In genomic region chr1:24463756-24464377, GRCh38 we compare ENCODE assay signal across 13 cellular contexts. TPM values are rescaled to one million over a fixed set of nuclear protein-coding genes. Genes with fewer than 3 reads are reported as not detected.
DNase-seq lines count a peak whose midpoint lies in the region; ATAC-seq and TF ChIP-seq lines count a peak whose summit lies in the region.
"Had no signal": no experiment of that assay in that cellular context is flagged by ENCODE, and none has a peak within 500 bp of the region (broad histone marks: within the 10 kb centered on the region; RNA-seq: fewer than 3 reads in every experiment).

No MANE protein-coding gene starts in this region.

- H3K18ac ChIP-seq in IMR-90 (ENCODE audit: low read depth, low read length) = no peak overlapping the region

- peak overlapping the region; percentile 30 for H2AK9ac ChIP-seq in IMR-90 (replicated peaks; ENCODE audit: low read depth, low read length, poor library complexity)

- intact Hi-C loops in CD8-positive, alpha-beta T cell (cut with DNase I, micrococcal nuclease) = loop anchor here (5.0 kb wide), 2 partner anchors 38 to 872 kb away; partner anchors contain the start of gene RCAN3 (in 1 of the 2)
- intact Hi-C loops in IMR-90 (cut with micrococcal nuclease) = no loop called here

- H2BK120ac ChIP-seq in IMR-90 (ENCODE audit: low read depth, low read length) = no peak overlapping the region

- H3K27ac Mint-ChIP-seq in CD8-positive, alpha-beta T cell = peak overlapping the region; percentile 89
- H3K27ac Mint-ChIP-seq in T-helper 17 cell = peak overlapping the region; percentile 80

- no peak overlapping the region for H3K4ac ChIP-seq in IMR-90 (ENCODE audit: low read depth, low read length)

- H3K9me3 ChIP-seq in CD8-positive, alpha-beta T cell (ENCODE audit: low read length) = no peaks in the 10 kb centered on the region
- no peaks in the 10 kb centered on the region; the same call in 1 of the 2 replicates for H3K9me3 ChIP-seq in IMR-90 (ENCODE audit: control insufficient read depth, insufficient read depth, low read length)
- H3K9me3 ChIP-seq in T-helper 17 cell (ENCODE audit: control insufficient read depth, low read length, poor library complexity, severe bottlenecking) = no peaks in the 10 kb centered on the region
- H3K9me3 ChIP-seq in iPS-18c (ENCODE audit: control insufficient read depth, insufficient read depth, low read length) = no peaks in the 10 kb centered on the region
- H3K9me3 ChIP-seq in MG63 = no peaks in the 10 kb centered on the region
- H3K9me3 ChIP-seq: gastrocnemius medialis had no signal

- H4K91ac ChIP-seq in IMR-90 (ENCODE audit: insufficient read depth, low read depth, low read length) = no peak overlapping the region

- BruUV-seq in IMR-90 (replicated peaks; lab: Mats Ljungman, UMichigan) = no TSS peak

- in situ Hi-C loops in IMR-90 (cut with MboI; ENCODE audit: low sequenced_read_pairs) = no loop called here

- ATAC-seq in CD8-positive, alpha-beta T cell = no peak
- peak; percentile 40; the same call in 1 of the 2 replicates for ATAC-seq in IMR-90 (ENCODE audit: low read depth)
- no peak for ATAC-seq in T-helper 17 cell
- ATAC-seq in GM18867 (IDR thresholded peaks at IDR 0.05; ENCODE audit: unreplicated experiment) = no peak
- no peak for ATAC-seq in GM21825 (IDR thresholded peaks at IDR 0.05; ENCODE audit: unreplicated experiment)
- ATAC-seq: gastrocnemius medialis had no signal

- no peak overlapping the region for H3K27ac ChIP-seq in CD8-positive, alpha-beta T cell (ENCODE audit: low read depth, low read length)
- H3K27ac ChIP-seq in IMR-90 (ENCODE audit: insufficient read depth, low read length) = no peak overlapping the region
- H3K27ac ChIP-seq: gastrocnemius medialis had no signal

- H3K9me3 Mint-ChIP-seq in CD8-positive, alpha-beta T cell = no peaks in the 10 kb centered on the region

- dilution Hi-C loops in IMR-90 (cut with HindIII; ENCODE audit: low sequenced_read_pairs, unreplicated experiment) = no loop called here

- no peak overlapping the region for H3K4me3 ChIP-seq in CD8-positive, alpha-beta T cell (ENCODE audit: low read depth, low read length)
- H3K4me3 ChIP-seq in IMR-90 (ENCODE audit: insufficient read depth, low read depth, low read length) (no peak overlapping the region), iPS-18c (ENCODE audit: insufficient read depth, low read depth, low read length) (peak overlapping the region; percentile 29; the same call in 1 of the 2 replicates), MG63 (no peak overlapping the region)
- H3K4me3 ChIP-seq: gastrocnemius medialis, lung had no signal

- H3K9me1 ChIP-seq in IMR-90 (ENCODE audit: insufficient read depth, low read length) = peaks cover 20% of the 10 kb centered on the region

- no peak overlapping the region for H4K5ac ChIP-seq in IMR-90 (ENCODE audit: low read depth, low read length)

- CTCF ChIA-PET in CD8-positive, alpha-beta T cell (lab: Charles Lee) = interaction anchor here (0.6 to 2.5 kb wide), 8 partner anchors 10 to 123 kb away, joined by 3 to 7 read pairs (median 3); partner anchors contain the start of gene NIPAL3
- CTCF ChIA-PET in IMR-90 (lab: Yijun Ruan, JAX) = interaction anchor here (0.9 to 1.1 kb wide), 2 partner anchors 10 to 313 kb away, joined by 4 read pairs; no protein-coding TSS in a partner anchor

- H2BK15ac ChIP-seq in IMR-90 (ENCODE audit: low read depth, low read length) = no peak overlapping the region

- H2BK20ac ChIP-seq in IMR-90 (ENCODE audit: low read depth, low read length) = no peak overlapping the region; the same call in 1 of the 2 replicates

- peak overlapping the region; percentile 8 for H2AFZ ChIP-seq in IMR-90 (replicated peaks; ENCODE audit: low read length, poor library complexity)

- TF ChIP-seq CTCF in CD8-positive, alpha-beta T cell (IDR thresholded peaks at IDR 0.05) = no peak
- no peak for TF ChIP-seq CTCF in IMR-90 (conservative IDR thresholded peaks at IDR 0.05; ENCODE audit: low read depth, low read length)

- peaks cover 83% of the 10 kb centered on the region for H3K36me3 Mint-ChIP-seq in CD8-positive, alpha-beta T cell
- H3K36me3 Mint-ChIP-seq in T-helper 17 cell (ENCODE audit: low read depth) = peaks cover 16% of the 10 kb centered on the region

- no peak overlapping the region for H3K4me2 ChIP-seq in IMR-90 (ENCODE audit: low read depth, low read length)

- no peaks in the 10 kb centered on the region for H4K20me1 ChIP-seq in IMR-90 (ENCODE audit: insufficient read depth, low read length)

- H3K4me1 ChIP-seq in CD8-positive, alpha-beta T cell (ENCODE audit: insufficient read depth, low read length) = peaks cover 14% of the 10 kb centered on the region
- peaks cover 4% of the 10 kb centered on the region for H3K4me1 ChIP-seq in IMR-90 (ENCODE audit: control insufficient read depth, insufficient read depth, low read length)
- H3K4me1 ChIP-seq: gastrocnemius medialis had no signal

- peaks cover 30% of the 10 kb centered on the region for H3K36me3 ChIP-seq in CD8-positive, alpha-beta T cell (ENCODE audit: insufficient read depth, low read length)
- H3K36me3 ChIP-seq in IMR-90 (ENCODE audit: control insufficient read depth, insufficient read depth, low read length) = peaks cover 21% of the 10 kb centered on the region
- H3K36me3 ChIP-seq in MG63 = peaks cover 46% of the 10 kb centered on the region

- H3K79me1 ChIP-seq in IMR-90 (ENCODE audit: low read depth in 1 of 2, low read length in 2 of 2) = peaks cover 0 to 5% of the 10 kb centered on the region in 2 experiments; a peak in 1 of 4 replicates

- H3K4me1 Mint-ChIP-seq in CD8-positive, alpha-beta T cell (ENCODE audit: low read depth) = peaks cover 23% of the 10 kb centered on the region
- peaks cover 17% of the 10 kb centered on the region for H3K4me1 Mint-ChIP-seq in T-helper 17 cell

- no peak overlapping the region for H3K14ac ChIP-seq in IMR-90 (replicated peaks; ENCODE audit: low read depth, low read length)

- no peak for DNase-seq in CD8-positive, alpha-beta T cell
- DNase-seq in IMR-90 = no peak
- DNase-seq in T-helper 17 cell = no peak
- no peak for DNase-seq in Ammon's horn (ENCODE audit: low spot score)
- no peak for DNase-seq in MG63
- DNase-seq: activated effector memory CD4-positive, alpha-beta T cell treated with Interleukin-2 at 50 U/mL for 16 hours; dermis blood vessel endothelial cell; gastrocnemius medialis; stimulated activated CD4-positive, alpha-beta T cell treated with anti-CD3 and anti-CD28 coated beads, Interleukin-2, amount 100 ng/mL, for 24 hours had no signal

- H3K4me3 Mint-ChIP-seq in CD8-positive, alpha-beta T cell = peak overlapping the region; percentile 49
- H3K4me3 Mint-ChIP-seq in T-helper 17 cell = no peak overlapping the region

- H3K27me3 ChIP-seq in CD8-positive, alpha-beta T cell (ENCODE audit: insufficient read depth, low read length) = no peaks in the 10 kb centered on the region
- H3K27me3 ChIP-seq in IMR-90 (ENCODE audit: control insufficient read depth, insufficient read depth, low read length) = no peaks in the 10 kb centered on the region
- no peaks in the 10 kb centered on the region for H3K27me3 ChIP-seq in MG63
- H3K27me3 ChIP-seq: gastrocnemius medialis had no signal

- H3K23ac ChIP-seq in IMR-90 (ENCODE audit: low read depth, low read length) = 0 out of 2 replicates have a peak overlapping the region, but pooled peaks have one; percentile 40

- WGBS in IMR-90 (ENCODE audit: extremely low coverage in 2 of 2, insufficient read length in 1 of 2), 2 experiments = 51% methylated on average over 7 of the region's 11 CpGs; no CpG with 5 or more reads in 1 of the 2 experiments

- no peak overlapping the region for H4K8ac ChIP-seq in IMR-90 (ENCODE audit: low read depth in 2 of 2, low read length in 2 of 2)

- H3K9ac ChIP-seq in IMR-90 (ENCODE audit: low read depth, low read length) = no peak overlapping the region

- no peak overlapping the region for H3K56ac ChIP-seq in IMR-90 (ENCODE audit: extremely low read depth, insufficient read depth, low read length)

- H2AK5ac ChIP-seq in IMR-90 (ENCODE audit: low read depth, low read length) = no peak overlapping the region

- no peaks in the 10 kb centered on the region for H3K27me3 Mint-ChIP-seq in CD8-positive, alpha-beta T cell (ENCODE audit: low read depth)
- no peaks in the 10 kb centered on the region for H3K27me3 Mint-ChIP-seq in T-helper 17 cell

- no peak for TF ChIP-seq RAD21 in IMR-90 (IDR thresholded peaks at IDR 0.05; ENCODE audit: low read length)

- POLR2A ChIA-PET in CD8-positive, alpha-beta T cell (lab: Charles Lee) = interaction anchor here (1.4 to 1.7 kb wide), 5 partner anchors 21 to 73 kb away, joined by 3 to 9 read pairs (median 6); no protein-coding TSS in a partner anchor
- POLR2A ChIA-PET in IMR-90 (lab: Charles Lee; ENCODE audit: unreplicated experiment) = no interaction called here

- no peak for TF ChIP-seq POLR2A in IMR-90 (IDR thresholded peaks at IDR 0.05; ENCODE audit: low read depth, low read length)

- H2BK5ac ChIP-seq in IMR-90 (ENCODE audit: low read depth, low read length, poor library complexity, severe bottlenecking) = no peak overlapping the region

TF ChIP-seq in IMR-90, 13 proteins besides CTCF, POLR2A, EP300 and RAD21 (continues in another document):
- TF ChIP-seq NFE2L2 (IDR thresholded peaks at IDR 0.05; ENCODE audit: low read depth, low read length) (no peak), BHLHE40 (IDR thresholded peaks at IDR 0.05; ENCODE audit: low read depth, low read length) (no peak), RFX5 (IDR thresholded peaks at IDR 0.05; ENCODE audit: low read depth, low read length) (no peak)

RNA-seq across cellular contexts. Expression of gene RCAN3, which starts 38.8 kb away (rescaled TPM):
- total RNA-seq in CD8-positive, alpha-beta T cell = 100 to 1,000 TPM; 129 to 130 TPM
- total RNA-seq in IMR-90 (2012; rRNA removed) (5.9 and 8.6 TPM in 2 replicates), T-helper 17 cell (100 to 1,000 TPM; 152 to 160 TPM)
- polyA plus RNA-seq in IMR-90 (2012; rRNA removed) = 4.0 and 4.2 TPM in 2 replicates
- 2.1 and 4.0 TPM in 2 replicates for polyA plus RNA-seq in IMR-90 (2012; cell fraction: cytosol; rRNA removed)
- polyA plus RNA-seq in IMR-90 (2012; cell fraction: nucleus; rRNA removed; ENCODE audit: low replicate concordance) = 1.7 and 4.2 TPM in 2 replicates
- total RNA-seq in MG63 (2014; rRNA removed; shearing (Covaris generic); ENCODE audit: low replicate concordance) = 2.5 and 3.4 TPM in 2 replicates

RNA-seq across cellular contexts. Expression of gene NIPAL3, which starts 48.3 kb away (rescaled TPM):
- 10 to 100 TPM; 22.3 to 22.7 TPM for total RNA-seq in CD8-positive, alpha-beta T cell
- total RNA-seq in IMR-90 (2012; rRNA removed) = 95.3 and 123 TPM in 2 replicates
- polyA plus RNA-seq in IMR-90 (2012; rRNA removed) = 49.0 and 55.0 TPM in 2 replicates
- 56.5 and 99.1 TPM in 2 replicates for polyA plus RNA-seq in IMR-90 (2012; cell fraction: cytosol; rRNA removed)
- polyA plus RNA-seq in IMR-90 (2012; cell fraction: nucleus; rRNA removed; ENCODE audit: low replicate concordance) = 25.9 and 38.1 TPM in 2 replicates
- 10 to 100 TPM; 32.9 to 41.7 TPM for total RNA-seq in T-helper 17 cell
- 44.1 and 45.5 TPM in 2 replicates for total RNA-seq in MG63 (2014; rRNA removed; shearing (Covaris generic); ENCODE audit: low replicate concordance)

RNA-seq across cellular contexts. Expression of gene STPG1, which starts 50.3 kb away (rescaled TPM):
- 1 to 10 TPM; 2.0 to 2.4 TPM for total RNA-seq in CD8-positive, alpha-beta T cell
- total RNA-seq in IMR-90 (2012; rRNA removed) (3.0 and 3.6 TPM in 2 replicates), T-helper 17 cell (1 to 10 TPM; 2.5 to 3.6 TPM)
- 6.5 and 7.5 TPM in 2 replicates for polyA plus RNA-seq in IMR-90 (2012; rRNA removed)
- polyA plus RNA-seq in IMR-90 (2012; cell fraction: cytosol; rRNA removed) = 4.3 and 4.5 TPM in 2 replicates
- 4.0 and 5.8 TPM in 2 replicates for polyA plus RNA-seq in IMR-90 (2012; cell fraction: nucleus; rRNA removed; ENCODE audit: low replicate concordance)
- total RNA-seq in MG63 (2014; rRNA removed; shearing (Covaris generic); ENCODE audit: low replicate concordance) = 5.7 and 7.2 TPM in 2 replicates

Comparison
In these comparisons a context has a peak if more than half of its experiments do, and no peak if none do; other contexts are left out.
1. RNA of gene RCAN3, which starts 38.8 kb away (total RNA-seq): 152 to 160 TPM in T-helper 17 cell and 129 to 130 TPM in CD8-positive, alpha-beta T cell; 5.9 to 8.6 TPM in IMR-90 and 2.5 to 3.4 TPM in MG63; every median in the first group is over 10 times any median in the second.